In the genomic region with DNA sequence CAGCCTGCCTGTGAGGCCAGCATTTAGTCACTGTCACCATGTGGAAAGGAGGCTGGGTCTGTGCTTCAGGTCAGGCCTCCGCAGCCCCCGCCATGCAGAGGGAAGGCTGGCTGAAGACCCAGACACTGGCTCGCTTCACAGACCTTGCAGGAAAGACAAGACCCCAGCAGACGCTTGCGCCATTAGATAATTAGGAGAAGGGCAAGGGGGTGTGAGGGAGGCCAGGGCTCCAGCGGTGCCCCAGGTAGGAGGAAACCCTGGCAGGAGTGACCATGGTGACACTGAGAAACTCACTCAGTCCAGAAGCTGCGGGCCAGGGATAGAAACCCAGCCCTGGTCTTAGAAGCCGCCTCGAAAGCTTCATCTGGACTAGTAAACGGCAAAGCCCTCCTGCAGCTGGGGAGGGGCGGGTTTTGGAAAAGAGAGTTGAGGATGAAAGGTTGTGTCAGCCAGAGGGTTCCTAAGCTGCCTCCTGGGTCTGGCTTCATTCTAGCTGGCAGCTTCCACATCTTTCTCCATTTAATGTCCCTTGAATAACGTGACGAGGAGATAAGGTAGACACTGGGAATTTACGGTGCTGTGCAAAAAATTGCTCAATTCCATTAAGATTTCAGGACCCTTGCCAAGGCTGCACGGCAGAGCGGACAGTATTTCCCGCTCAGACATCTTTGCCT, we compare ENCODE assay signal across 18 cellular contexts.
A peak's percentile ranks its signal among the peaks of the same experiment; 100 is the strongest.
DNase-seq lines count a peak whose midpoint lies in the region; ATAC-seq and TF ChIP-seq lines count a peak whose summit lies in the region.
"Had no signal": no experiment of that assay in that cellular context is flagged by ENCODE, and none has a peak within 500 bp of the region (broad histone marks: within the 10 kb centered on the region; RNA-seq: fewer than 3 reads in every experiment).

No MANE protein-coding gene starts in this region.

- H2BK12ac ChIP-seq in trophoblast cell (ENCODE audit: low read length) = no peak overlapping the region

- H2BK5ac ChIP-seq in trophoblast cell (ENCODE audit: low read depth, low read length, poor library complexity) = no peak overlapping the region

- H3F3A ChIP-seq in PC-9 (ENCODE audit: insufficient read depth, low read depth) = no peaks in the 10 kb centered on the region

- no peak overlapping the region for H3K4ac ChIP-seq in trophoblast cell (ENCODE audit: low read depth, low read length)

- H3K79me2 ChIP-seq in hepatocyte = no peaks in the 10 kb centered on the region
- no peaks in the 10 kb centered on the region for H3K79me2 ChIP-seq in trophoblast cell (ENCODE audit: control insufficient read depth, insufficient read depth, low read length, poor library complexity)
- H3K79me2 ChIP-seq in PC-9 (ENCODE audit: low read depth) = no peaks in the 10 kb centered on the region

- POLR2A ChIA-PET in RWPE1 (lab: Yijun Ruan, JAX; ENCODE audit: low non-redundant PET) (no interaction called here), PC-9 (lab: Charles Lee; ENCODE audit: unreplicated experiment) (no interaction called here)

- no TSS peak for BruUV-seq in PC-9 (replicated peaks; lab: Mats Ljungman, UMichigan)

- WGBS in hepatocyte (ENCODE audit: low lambda C conversion rate, missing lambda C conversion rate) = 60% methylated on average over 17 of the region's 17 CpGs
- no CpG with 5 or more reads among the region's 17 CpGs for WGBS in trophoblast cell (ENCODE audit: extremely low coverage, insufficient coverage, insufficient read length)

- DNase-seq in DMS79 (lab: John Stamatoyannopoulos, UW) (peak; percentile 22), RWPE1 (ENCODE audit: low spot score) (no peak), hepatocyte (ENCODE audit: low spot score) (peak; percentile 39), trophoblast cell (no peak), PC-9 (no peak), left colon (no peak), Ammon's horn (ENCODE audit: low spot score) (no peak), NCI-H1930 (lab: John Stamatoyannopoulos, UW) (no peak)
- DNase-seq: ACHN; Calu3; CD4-positive, alpha-beta T cell; H9; Kasumi-1; MM.1S; NCI-H1092 treated with DMSO at 0.1 percent for 48 hours; NCI-H2107; NCI-H2227 treated with DMSO at 0.1 percent for 48 hours; NCI-H526 had no signal

- no peaks in the 10 kb centered on the region for H3K27me3 ChIP-seq in hepatocyte
- H3K27me3 ChIP-seq in trophoblast cell (ENCODE audit: insufficient read depth, low read length) = no peaks in the 10 kb centered on the region
- peaks cover 62% of the 10 kb centered on the region for H3K27me3 ChIP-seq in PC-9 (ENCODE audit: insufficient read depth, low read depth)

- peak overlapping the region; percentile 54 for H3K27ac ChIP-seq in RWPE1
- H3K27ac ChIP-seq in hepatocyte = peak overlapping the region; percentile 43
- no peak overlapping the region for H3K27ac ChIP-seq in trophoblast cell (ENCODE audit: low read depth, low read length)
- no peak overlapping the region for H3K27ac ChIP-seq in PC-9

- no peak overlapping the region for H4K91ac ChIP-seq in trophoblast cell (ENCODE audit: low read depth, low read length)

- no peak overlapping the region for H3K23ac ChIP-seq in trophoblast cell (ENCODE audit: low read length)

- H3K4me3 ChIP-seq in hepatocyte = no peak overlapping the region
- H3K4me3 ChIP-seq in trophoblast cell (ENCODE audit: low read depth, low read length) = peak overlapping the region; percentile 18
- H3K4me3 ChIP-seq in PC-9 = no peak overlapping the region

- no peak overlapping the region for H2AK5ac ChIP-seq in trophoblast cell (ENCODE audit: low read length)

- H3K9me3 ChIP-seq in hepatocyte (ENCODE audit: low read depth) (no peaks in the 10 kb centered on the region), trophoblast cell (ENCODE audit: insufficient read depth, low read depth, low read length) (peaks cover 8% of the 10 kb centered on the region), PC-9 (ENCODE audit: insufficient read depth, low read depth) (no peaks in the 10 kb centered on the region)

- no peak overlapping the region for H3K4me2 ChIP-seq in hepatocyte
- H3K4me2 ChIP-seq in trophoblast cell (ENCODE audit: low read length) = no peak overlapping the region
- H3K4me2 ChIP-seq in PC-9 = no peak overlapping the region

- peaks cover 3% of the 10 kb centered on the region for H3K79me1 ChIP-seq in trophoblast cell (ENCODE audit: low read length)

- H3K9ac ChIP-seq in trophoblast cell (ENCODE audit: low read length) = no peak overlapping the region

- H4K8ac ChIP-seq in trophoblast cell (ENCODE audit: low read depth, low read length) = no peak overlapping the region

- H3K14ac ChIP-seq in trophoblast cell (ENCODE audit: low read length) = no peak overlapping the region

- CTCF ChIA-PET in RWPE1 (lab: Yijun Ruan, JAX) (no interaction called here), PC-9 (lab: Charles Lee) (interaction anchor here (0.6 kb wide), 1 partner anchor 71 kb away, joined by 4 read pairs; no protein-coding TSS in a partner anchor)

- H4K20me1 ChIP-seq in hepatocyte (ENCODE audit: insufficient read depth, poor library complexity, severe bottlenecking) (no peaks in the 10 kb centered on the region), PC-9 (ENCODE audit: insufficient read depth) (no peaks in the 10 kb centered on the region)

- no peak overlapping the region for H2BK120ac ChIP-seq in trophoblast cell (ENCODE audit: insufficient read depth, low read length, poor library complexity)

- H3K36me3 ChIP-seq in hepatocyte (replicated peaks; ENCODE audit: insufficient read depth, low read depth) = no peaks in the 10 kb centered on the region
- no peaks in the 10 kb centered on the region for H3K36me3 ChIP-seq in trophoblast cell (ENCODE audit: control insufficient read depth in 1 of 2, insufficient read depth in 2 of 2, low read length in 2 of 2)
- no peaks in the 10 kb centered on the region for H3K36me3 ChIP-seq in PC-9 (ENCODE audit: low read depth)

- ATAC-seq in left colon = no peak

- no peaks in the 10 kb centered on the region for H3K9me2 ChIP-seq in hepatocyte (replicated peaks; ENCODE audit: insufficient read depth)
- H3K9me2 ChIP-seq in PC-9 (ENCODE audit: insufficient read depth) = no peaks in the 10 kb centered on the region

- intact Hi-C loops in PC-9 (cut with micrococcal nuclease; ENCODE audit: unreplicated experiment) = no loop called here
- intact Hi-C loops in left colon (cut with DNase I, micrococcal nuclease) = no loop called here

- no peak overlapping the region for H3K18ac ChIP-seq in trophoblast cell (ENCODE audit: low read length)

- no peak for TF ChIP-seq CTCF in RWPE1 (conservative IDR thresholded peaks at IDR 0.05; ENCODE audit: low read depth)
- no peak for TF ChIP-seq CTCF in hepatocyte (IDR thresholded peaks at IDR 0.05; ENCODE audit: poor library complexity)
- TF ChIP-seq CTCF in PC-9 (conservative IDR thresholded peaks at IDR 0.05) = no peak

- H3K4me1 ChIP-seq in hepatocyte (ENCODE audit: insufficient read depth) = peaks cover 11% of the 10 kb centered on the region
- peaks cover 2 to 6% of the 10 kb centered on the region in 2 experiments for H3K4me1 ChIP-seq in trophoblast cell (ENCODE audit: control insufficient read depth in 1 of 2, insufficient read depth in 2 of 2, low read length in 2 of 2)
- H3K4me1 ChIP-seq in PC-9 (replicated peaks; ENCODE audit: insufficient read depth) = no peaks in the 10 kb centered on the region

- H2AFZ ChIP-seq in hepatocyte (no peak overlapping the region), trophoblast cell (ENCODE audit: insufficient read depth, low read length, poor library complexity) (no peak overlapping the region), PC-9 (no peak overlapping the region)

- no peak overlapping the region for H4K12ac ChIP-seq in trophoblast cell (ENCODE audit: low read depth, low read length)

Comparison
In these comparisons a context has a peak if more than half of its experiments do, and no peak if none do; other contexts are left out.
1. DNase-seq: peak in DMS79 (single experiment) and hepatocyte (single experiment); none in RWPE1 (single experiment), trophoblast cell (0 of 2), PC-9 (0 of 2), left colon (0 of 2), Ammon's horn (single experiment) and NCI-H1930 (0 of 2).
2. H3K27ac ChIP-seq: peak in RWPE1 (single experiment) and hepatocyte (single experiment); none in trophoblast cell (single experiment) and PC-9 (single experiment).